1 cellular context compared by ENCODE assay signal in the genomic region with DNA sequence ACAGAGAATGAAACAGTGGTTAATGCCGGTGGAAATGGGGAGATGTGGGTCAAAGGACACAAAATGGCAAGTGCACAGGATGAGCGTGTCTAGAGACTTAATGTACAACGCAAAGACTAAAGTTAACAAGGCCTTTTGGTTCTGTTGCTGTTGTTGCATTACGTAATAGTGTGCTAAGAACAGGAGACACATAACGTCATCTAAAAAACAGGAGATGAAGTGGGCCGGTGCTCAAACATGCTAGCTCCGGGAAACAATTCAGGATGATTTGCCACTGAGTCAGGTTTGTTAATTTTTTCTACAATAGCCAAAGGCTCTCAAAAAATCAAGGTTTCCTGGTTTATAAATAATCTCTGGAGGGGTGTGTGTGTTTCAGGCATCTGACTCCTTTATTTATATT.
TF ChIP-seq lines count a peak whose summit lies in the region.

No MANE protein-coding gene starts in this region.

TF ChIP-seq in HepG2, 621 proteins besides CTCF, POLR2A, EP300 and RAD21 (continued from another document):
- TF ChIP-seq, protein P1, sequence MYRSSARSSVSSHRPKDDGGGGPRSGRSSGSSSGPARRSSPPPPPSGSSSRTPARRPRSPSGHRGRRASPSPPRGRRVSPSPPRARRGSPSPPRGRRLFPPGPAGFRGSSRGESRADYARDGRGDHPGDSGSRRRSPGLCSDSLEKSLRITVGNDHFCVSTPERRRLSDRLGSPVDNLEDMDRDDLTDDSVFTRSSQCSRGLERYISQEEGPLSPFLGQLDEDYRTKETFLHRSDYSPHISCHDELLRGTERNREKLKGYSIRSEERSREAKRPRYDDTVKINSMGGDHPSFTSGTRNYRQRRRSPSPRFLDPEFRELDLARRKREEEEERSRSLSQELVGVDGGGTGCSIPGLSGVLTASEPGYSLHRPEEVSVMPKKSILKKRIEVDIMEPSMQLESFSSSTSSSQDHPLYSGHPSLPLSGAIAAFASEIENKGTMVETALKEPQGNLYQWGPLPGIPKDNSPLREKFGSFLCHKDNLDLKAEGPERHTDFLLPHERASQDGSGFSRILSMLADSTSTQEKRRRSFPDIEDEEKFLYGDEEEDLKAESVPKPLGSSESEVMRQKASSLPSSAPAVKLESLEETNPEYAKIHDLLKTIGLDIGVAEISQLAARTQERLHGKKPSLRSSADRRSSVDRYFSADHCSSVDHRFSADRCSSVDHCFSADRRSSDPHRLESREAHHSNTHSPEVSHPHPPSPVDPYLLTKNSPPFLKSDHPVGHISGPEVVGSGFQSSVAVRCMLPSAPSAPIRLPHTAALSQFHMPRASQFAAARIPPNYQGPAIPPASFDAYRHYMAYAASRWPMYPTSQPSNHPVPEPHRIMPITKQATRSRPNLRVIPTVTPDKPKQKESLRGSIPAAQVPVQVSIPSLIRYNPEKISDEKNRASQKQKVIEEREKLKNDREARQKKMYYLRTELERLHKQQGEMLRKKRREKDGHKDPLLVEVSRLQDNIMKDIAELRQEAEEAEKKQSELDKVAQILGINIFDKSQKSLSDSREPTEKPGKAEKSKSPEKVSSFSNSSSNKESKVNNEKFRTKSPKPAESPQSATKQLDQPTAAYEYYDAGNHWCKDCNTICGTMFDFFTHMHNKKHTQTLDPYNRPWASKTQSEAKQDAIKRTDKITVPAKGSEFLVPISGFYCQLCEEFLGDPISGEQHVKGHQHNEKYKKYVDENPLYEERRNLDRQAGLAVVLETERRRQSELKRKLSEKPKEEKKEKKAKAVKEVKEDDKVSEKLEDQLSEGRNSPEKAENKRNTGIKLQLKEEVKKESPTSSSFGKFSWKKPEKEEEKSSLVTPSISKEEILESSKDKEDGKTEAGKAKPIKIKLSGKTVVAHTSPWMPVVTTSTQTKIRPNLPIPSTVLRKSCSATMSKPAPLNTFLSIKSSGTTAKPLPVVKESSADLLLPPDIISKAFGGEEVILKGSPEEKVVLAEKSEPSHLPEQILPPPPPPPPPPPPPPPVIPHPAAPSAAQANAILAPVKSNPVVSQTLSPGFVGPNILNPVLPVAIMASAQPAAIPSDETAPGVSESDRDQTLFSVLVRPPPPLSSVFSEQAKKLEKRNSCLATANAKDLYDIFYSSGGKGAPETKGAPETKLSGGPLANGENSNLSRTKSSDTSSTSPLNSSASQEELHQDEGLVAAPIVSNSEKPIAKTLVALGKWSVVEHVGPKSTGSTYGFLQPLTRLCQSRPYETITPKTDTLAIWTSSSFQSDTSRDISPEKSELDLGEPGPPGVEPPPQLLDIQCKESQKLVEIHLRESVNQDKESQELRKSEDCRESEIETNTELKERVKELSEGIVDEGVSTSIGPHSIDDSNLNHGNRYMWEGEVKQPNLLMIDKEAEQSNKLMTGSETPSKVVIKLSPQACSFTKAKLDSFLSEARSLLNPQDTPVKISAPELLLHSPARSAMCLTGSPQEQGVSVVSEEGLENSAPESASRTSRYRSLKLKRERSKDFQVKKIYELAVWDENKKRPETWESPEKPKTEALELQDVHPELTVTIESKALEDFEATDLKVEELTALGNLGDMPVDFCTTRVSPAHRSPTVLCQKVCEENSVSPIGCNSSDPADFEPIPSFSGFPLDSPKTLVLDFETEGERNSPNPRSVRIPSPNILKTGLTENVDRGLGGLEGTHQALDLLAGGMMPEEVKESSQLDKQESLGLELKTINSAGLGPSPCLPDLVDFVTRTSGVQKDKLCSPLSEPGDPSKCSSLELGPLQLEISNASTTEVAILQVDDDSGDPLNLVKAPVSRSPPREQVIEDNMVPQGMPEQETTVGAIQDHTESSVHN (CRISPR knock-in tag; IDR thresholded peaks at IDR 0.05), result no peak
- TF ChIP-seq ZNF816 (CRISPR knock-in tag; IDR thresholded peaks at IDR 0.05; ENCODE audit: borderline replicate concordance) (no peak), XBP1 (CRISPR knock-in tag; IDR thresholded peaks at IDR 0.05) (no peak), ZMYM3 (CRISPR knock-in tag; IDR thresholded peaks at IDR 0.05) (no peak), HCFC1 (IDR thresholded peaks at IDR 0.05; ENCODE audit: low read depth, low read length) (no peak), MXI1 (IDR thresholded peaks at IDR 0.05; ENCODE audit: borderline replicate concordance, low read depth, low read length) (no peak), MXD4 (CRISPR knock-in tag; IDR thresholded peaks at IDR 0.05) (no peak), ZMYM2 (CRISPR knock-in tag; IDR thresholded peaks at IDR 0.05) (no peak), ZBTB25 (CRISPR knock-in tag; IDR thresholded peaks at IDR 0.05) (no peak), ZSCAN25 (CRISPR knock-in tag; IDR thresholded peaks at IDR 0.05) (no peak), ZNF3 (CRISPR knock-in tag; IDR thresholded peaks at IDR 0.05) (no peak)
- TF ChIP-seq, protein P2, sequence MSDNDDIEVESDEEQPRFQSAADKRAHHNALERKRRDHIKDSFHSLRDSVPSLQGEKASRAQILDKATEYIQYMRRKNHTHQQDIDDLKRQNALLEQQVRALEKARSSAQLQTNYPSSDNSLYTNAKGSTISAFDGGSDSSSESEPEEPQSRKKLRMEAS (IDR thresholded peaks at IDR 0.05), result no peak
- TF ChIP-seq, protein P3, sequence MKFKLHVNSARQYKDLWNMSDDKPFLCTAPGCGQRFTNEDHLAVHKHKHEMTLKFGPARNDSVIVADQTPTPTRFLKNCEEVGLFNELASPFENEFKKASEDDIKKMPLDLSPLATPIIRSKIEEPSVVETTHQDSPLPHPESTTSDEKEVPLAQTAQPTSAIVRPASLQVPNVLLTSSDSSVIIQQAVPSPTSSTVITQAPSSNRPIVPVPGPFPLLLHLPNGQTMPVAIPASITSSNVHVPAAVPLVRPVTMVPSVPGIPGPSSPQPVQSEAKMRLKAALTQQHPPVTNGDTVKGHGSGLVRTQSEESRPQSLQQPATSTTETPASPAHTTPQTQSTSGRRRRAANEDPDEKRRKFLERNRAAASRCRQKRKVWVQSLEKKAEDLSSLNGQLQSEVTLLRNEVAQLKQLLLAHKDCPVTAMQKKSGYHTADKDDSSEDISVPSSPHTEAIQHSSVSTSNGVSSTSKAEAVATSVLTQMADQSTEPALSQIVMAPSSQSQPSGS (CRISPR knock-in tag; IDR thresholded peaks at IDR 0.05), result peak; percentile 43; the same call in 1 of the 2 replicates
